23 cellular contexts compared by ENCODE assay signal in the genomic region with DNA sequence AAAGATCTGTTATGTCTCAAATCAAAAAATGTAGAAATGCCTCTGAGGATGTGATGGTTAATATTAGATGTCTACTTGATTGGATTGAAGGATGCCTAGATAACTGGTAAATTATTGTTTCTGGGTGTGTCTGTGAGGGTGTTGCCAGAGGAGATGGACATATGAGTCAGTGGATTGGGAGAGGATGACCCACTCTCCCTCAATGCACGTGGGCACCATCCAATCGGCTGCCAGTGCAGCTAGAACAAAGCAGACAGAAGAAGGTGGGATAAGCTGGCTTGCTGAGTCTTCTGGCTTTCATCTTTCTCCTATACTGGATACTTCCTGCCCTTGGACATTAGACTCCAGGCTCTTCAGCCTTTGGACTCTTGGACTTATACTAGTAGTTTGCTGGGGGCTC.
DNase-seq lines count a peak whose midpoint lies in the region; ATAC-seq and TF ChIP-seq lines count a peak whose summit lies in the region.
"Had no signal": no experiment of that assay in that cellular context is flagged by ENCODE, and none has a peak within 500 bp of the region (broad histone marks: within the 10 kb centered on the region; RNA-seq: fewer than 3 reads in every experiment).

No MANE protein-coding gene starts in this region.

- H3K9ac ChIP-seq in mammary epithelial cell (ENCODE audit: insufficient read depth, low read length), result no peak overlapping the region

- in situ Hi-C loops in mammary epithelial cell (cut with MboI; ENCODE audit: low sequenced_read_pairs in 2 of 2), result no loop called here

- H3K79me2 ChIP-seq in mammary epithelial cell (ENCODE audit: insufficient read depth, low read length), result no peaks in the 10 kb centered on the region

- H3K9me3 ChIP-seq in mammary epithelial cell (replicated peaks; ENCODE audit: insufficient read depth, low read length), result no peaks in the 10 kb centered on the region
- H3K9me3 ChIP-seq: BE2C had no signal

- no peaks in the 10 kb centered on the region for H3K27me3 Mint-ChIP-seq in activated CD8-positive, alpha-beta memory T cell treated with anti-CD3 and anti-CD28 coated beads, Interleukin-2, amount 10 ng/mL, durations not matched to agents 7 days and 5 days
- H3K27me3 Mint-ChIP-seq: CD4-positive, CD25-positive, alpha-beta regulatory T cell; IgD-negative memory B cell had no signal

- H3K27me3 ChIP-seq in mammary epithelial cell (ENCODE audit: insufficient read depth, low read length), result no peaks in the 10 kb centered on the region
- no peaks in the 10 kb centered on the region for H3K27me3 ChIP-seq in foreskin keratinocyte
- H3K27me3 ChIP-seq: BE2C had no signal

- no peak for ATAC-seq in activated CD8-positive, alpha-beta memory T cell treated with anti-CD3 and anti-CD28 coated beads, Interleukin-2, amount 10 ng/mL, durations not matched to agents 7 days and 5 days
- ATAC-seq in foreskin keratinocyte (peak; percentile 67), GM19397 (IDR thresholded peaks at IDR 0.05; ENCODE audit: unreplicated experiment) (no peak)

- no peaks in the 10 kb centered on the region for H3K36me3 Mint-ChIP-seq in activated CD8-positive, alpha-beta memory T cell treated with anti-CD3 and anti-CD28 coated beads, Interleukin-2, amount 10 ng/mL, durations not matched to agents 7 days and 5 days
- H3K36me3 Mint-ChIP-seq: CD4-positive, CD25-positive, alpha-beta regulatory T cell; IgD-negative memory B cell had no signal

- no peaks in the 10 kb centered on the region for H4K20me1 ChIP-seq in mammary epithelial cell (ENCODE audit: insufficient read depth, low read length)

- H3K4me1 ChIP-seq in mammary epithelial cell (ENCODE audit: insufficient read depth, low read length) (peaks cover 12% of the 10 kb centered on the region), foreskin keratinocyte (peaks cover 4% of the 10 kb centered on the region)
- H3K4me1 ChIP-seq: BE2C had no signal

- peak; percentile 3 for DNase-seq in activated CD8-positive, alpha-beta memory T cell treated with anti-CD3 and anti-CD28 coated beads for 24 hours
- DNase-seq in activated CD8-positive, alpha-beta memory T cell treated with anti-CD3 and anti-CD28 coated beads, Interleukin-2, amount 10 ng/mL, durations not matched to agents 7 days and 5 days, result no peak
- DNase-seq in mammary epithelial cell, result peak; percentile 63
- DNase-seq in foreskin keratinocyte, result peak in 1 of 2 donors; percentile 39
- no peak for DNase-seq in stimulated activated CD8-positive, alpha-beta memory T cell treated with anti-CD3 and anti-CD28 coated beads, Interleukin-4, amount 100 ng/mL, for 48 hours
- DNase-seq in GF-D8 (lab: John Stamatoyannopoulos, UW), result no peak
- no peak for DNase-seq in MV-4-11 (lab: John Stamatoyannopoulos, UW)
- DNase-seq: ACHN; BE2C; CD4-positive, CD25-positive, alpha-beta regulatory T cell; HCEC 1CT; NCI-H1105; NCI-H1436 treated with DMSO at 0.1 percent for 48 hours; NCI-H2029 treated with DMSO at 0.1 percent for 48 hours; NCI-H446 treated with DMSO at 0.1 percent for 48 hours; NCI-H526; NCI-H82; NK-92 treated with Interleukin-12 subunit alpha and Interleukin-12 subunit beta, amount 100 ng/mL, for 24 hours; PC-9; Right ventricle myocardium superior had no signal

- H3K4me3 ChIP-seq in mammary epithelial cell (replicated peaks in 1 of 3; ENCODE audit: insufficient read depth in 1 of 3, low read depth in 2 of 3, low read length in 3 of 3), result no peak overlapping the region
- H3K4me3 ChIP-seq: PC-9 had no signal

- TF ChIP-seq CTCF in mammary epithelial cell (conservative IDR thresholded peaks at IDR 0.05 in 1 of 2, IDR thresholded peaks at IDR 0.05 in 1 of 2; ENCODE audit: extremely low read depth in 1 of 2, insufficient read depth in 1 of 2, low read depth in 1 of 2, low read length in 2 of 2) (no peak), foreskin keratinocyte (conservative IDR thresholded peaks at IDR 0.05) (no peak)

- CTCF ChIA-PET in activated CD8-positive, alpha-beta memory T cell treated with anti-CD3 and anti-CD28 coated beads, Interleukin-2, amount 10 ng/mL, durations not matched to agents 7 days and 5 days (lab: Charles Lee), result no interaction called here
- CTCF ChIA-PET in mammary epithelial cell (lab: Charles Lee; ENCODE audit: low non-redundant PET), result no interaction called here

- no peaks in the 10 kb centered on the region for H3K4me1 Mint-ChIP-seq in activated CD8-positive, alpha-beta memory T cell treated with anti-CD3 and anti-CD28 coated beads, Interleukin-2, amount 10 ng/mL, durations not matched to agents 7 days and 5 days
- H3K4me1 Mint-ChIP-seq: CD4-positive, CD25-positive, alpha-beta regulatory T cell; IgD-negative memory B cell had no signal

- BruUV-seq in mammary epithelial cell (replicated peaks; lab: Mats Ljungman, UMichigan), result no TSS peak

- 53% methylated on average over 2 of the region's 2 CpGs for WGBS in mammary epithelial cell (ENCODE audit: low coverage, missing lambda C conversion rate)

- no peaks in the 10 kb centered on the region for H3K36me3 ChIP-seq in mammary epithelial cell (ENCODE audit: insufficient read depth, low read length)
- H3K36me3 ChIP-seq: BE2C had no signal

- H3K4me3 Mint-ChIP-seq in activated CD8-positive, alpha-beta memory T cell treated with anti-CD3 and anti-CD28 coated beads, Interleukin-2, amount 10 ng/mL, durations not matched to agents 7 days and 5 days, result no peak overlapping the region
- H3K4me3 Mint-ChIP-seq: CD4-positive, CD25-positive, alpha-beta regulatory T cell; IgD-negative memory B cell had no signal

- dilution Hi-C loops in mammary epithelial cell (cut with HindIII; ENCODE audit: low sequenced_read_pairs), result no loop called here

- H3K27ac Mint-ChIP-seq in activated CD8-positive, alpha-beta memory T cell treated with anti-CD3 and anti-CD28 coated beads, Interleukin-2, amount 10 ng/mL, durations not matched to agents 7 days and 5 days, result no peak overlapping the region
- H3K27ac Mint-ChIP-seq: CD4-positive, CD25-positive, alpha-beta regulatory T cell; IgD-negative memory B cell had no signal

- H3K27ac ChIP-seq in mammary epithelial cell (ENCODE audit: insufficient read depth, low read depth, low read length), result no peak overlapping the region
- no peak overlapping the region for H3K27ac ChIP-seq in foreskin keratinocyte
- H3K27ac ChIP-seq: 22Rv1, PC-9 had no signal

- H3K9me3 Mint-ChIP-seq in activated CD8-positive, alpha-beta memory T cell treated with anti-CD3 and anti-CD28 coated beads, Interleukin-2, amount 10 ng/mL, durations not matched to agents 7 days and 5 days (ENCODE audit: low read depth), result no peaks in the 10 kb centered on the region

- no peak overlapping the region for H3K4me2 ChIP-seq in mammary epithelial cell (ENCODE audit: insufficient read depth, low read depth, low read length)
- H3K4me2 ChIP-seq: PC-9 had no signal

- peak overlapping the region; percentile 17 for H2AFZ ChIP-seq in mammary epithelial cell (ENCODE audit: low read depth, low read length)
- H2AFZ ChIP-seq: PC-9 had no signal

- intact Hi-C loops in mammary epithelial cell (cut with micrococcal nuclease), result no loop called here

Comparison
In these comparisons a context has a peak if more than half of its experiments do, and no peak if none do; other contexts are left out.
1. DNase-seq: peak in activated CD8-positive, alpha-beta memory T cell treated with anti-CD3 and anti-CD28 coated beads for 24 hours (single experiment) and mammary epithelial cell (single experiment); none in activated CD8-positive, alpha-beta memory T cell treated with anti-CD3 and anti-CD28 coated beads, Interleukin-2, amount 10 ng/mL, durations not matched to agents 7 days and 5 days (single experiment), stimulated activated CD8-positive, alpha-beta memory T cell treated with anti-CD3 and anti-CD28 coated beads, Interleukin-4, amount 100 ng/mL, for 48 hours (single experiment), GF-D8 (single experiment) and MV-4-11 (single experiment).